ENCODE assay signal across 1 cellular context in the genomic region with DNA sequence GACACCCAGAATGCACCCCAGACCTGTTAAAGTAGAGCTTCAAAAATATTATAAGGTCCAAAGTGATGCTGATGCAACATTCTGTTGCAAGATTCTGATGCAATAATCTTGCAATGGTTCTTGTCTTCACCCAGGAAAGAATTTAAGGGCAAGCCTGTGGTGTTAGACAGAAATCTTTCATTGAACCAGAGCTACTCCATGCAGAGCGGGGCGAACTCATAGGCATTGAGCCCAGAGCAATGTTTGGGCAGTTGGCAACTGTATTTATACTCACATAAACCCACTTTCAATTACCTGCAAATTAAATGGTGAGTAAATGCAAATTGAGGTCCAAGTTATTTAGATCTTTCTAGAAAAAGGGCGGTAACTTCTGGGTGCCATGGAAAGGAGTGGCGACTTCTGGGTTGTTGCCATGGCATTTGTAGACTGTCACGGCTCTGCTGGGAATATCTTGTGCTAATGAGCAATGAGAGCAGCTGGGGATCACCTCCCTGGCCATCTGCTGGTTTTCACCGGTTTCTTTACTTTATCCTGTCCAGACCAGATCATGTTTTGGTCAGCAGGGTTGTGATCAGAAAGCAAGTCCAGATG.
TF ChIP-seq lines count a peak whose summit lies in the region.

No MANE protein-coding gene starts in this region.

TF ChIP-seq in K562, 482 proteins besides CTCF, POLR2A, EP300 and RAD21 (continued from another document and continues in another):
- TF ChIP-seq ZNF395 (CRISPR knock-in tag; IDR thresholded peaks at IDR 0.05) = peak; percentile 100
- TF ChIP-seq ELF1 (tag; IDR thresholded peaks at IDR 0.05) = peak; percentile 36; the same call in 1 of the 2 replicates
- no peak for TF ChIP-seq ZNF143 (CRISPR knock-in tag; IDR thresholded peaks at IDR 0.05)
- TF ChIP-seq ZNF830 (CRISPR knock-in tag; IDR thresholded peaks at IDR 0.05) = peak; percentile 100
- no peak for TF ChIP-seq TAF9B (IDR thresholded peaks at IDR 0.05; ENCODE audit: partially characterized antibody)
- no peak for TF ChIP-seq ZZZ3 (IDR thresholded peaks at IDR 0.05)
- peak; percentile 99 for TF ChIP-seq ZNF311 (CRISPR knock-in tag; IDR thresholded peaks at IDR 0.05)
- TF ChIP-seq ZBTB7A (IDR thresholded peaks at IDR 0.05; ENCODE audit: borderline replicate concordance, control insufficient read depth, low read depth, low read length) = no peak
- TF ChIP-seq HDAC3 (IDR thresholded peaks at IDR 0.05; ENCODE audit: borderline replicate concordance, partially characterized antibody) = peak; percentile 44
- no peak for TF ChIP-seq ZNF274 (IDR thresholded peaks at IDR 0.05; ENCODE audit: borderline replicate concordance, low read depth, low read length)
- peak; percentile 34; the same call in 1 of the 2 replicates for TF ChIP-seq EP400 (IDR thresholded peaks at IDR 0.05)
- TF ChIP-seq ZNF41 (CRISPR knock-in tag; conservative IDR thresholded peaks at IDR 0.05) = peak; percentile 100
- TF ChIP-seq MTA1 (IDR thresholded peaks at IDR 0.05; ENCODE audit: borderline replicate concordance) = no peak
- TF ChIP-seq SUPT5H (IDR thresholded peaks at IDR 0.05) = no peak
- peak; percentile 100 for TF ChIP-seq ZNF449 (CRISPR knock-in tag; IDR thresholded peaks at IDR 0.05)
- TF ChIP-seq KAT7 (CRISPR knock-in tag; IDR thresholded peaks at IDR 0.05; ENCODE audit: borderline replicate concordance) = no peak
- TF ChIP-seq, protein P1, sequence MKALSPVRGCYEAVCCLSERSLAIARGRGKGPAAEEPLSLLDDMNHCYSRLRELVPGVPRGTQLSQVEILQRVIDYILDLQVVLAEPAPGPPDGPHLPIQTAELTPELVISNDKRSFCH (CRISPR knock-in tag; IDR thresholded peaks at IDR 0.05) = peak; percentile 99
- TF ChIP-seq, protein P1 (tag; IDR thresholded peaks at IDR 0.05) = no peak
- TF ChIP-seq L3MBTL2 (IDR thresholded peaks at IDR 0.05) = peak; percentile 75
- 0 out of 2 replicates have a peak, but pooled peaks have one; percentile 79 for TF ChIP-seq KDM2B (CRISPR knock-in tag; IDR thresholded peaks at IDR 0.05)
- TF ChIP-seq RFX7 (CRISPR knock-in tag; IDR thresholded peaks at IDR 0.05) = no peak
- TF ChIP-seq ZNF217 (CRISPR knock-in tag; IDR thresholded peaks at IDR 0.05) = no peak
- no peak for TF ChIP-seq FOXJ3 (CRISPR knock-in tag; IDR thresholded peaks at IDR 0.05)
- peak in 1 of 2 experiments; percentile 87; a peak in 2 of 4 replicates for TF ChIP-seq FOXA3 (CRISPR knock-in tag; conservative IDR thresholded peaks at IDR 0.05 in 1 of 2, IDR thresholded peaks at IDR 0.05 in 1 of 2)
- no peak for TF ChIP-seq ZNF384 (IDR thresholded peaks at IDR 0.05; ENCODE audit: low read depth, low read length)
- TF ChIP-seq HCFC1 (IDR thresholded peaks at IDR 0.05; ENCODE audit: low read depth, low read length) = no peak
- no peak for TF ChIP-seq TARDBP (IDR thresholded peaks at IDR 0.05)
- TF ChIP-seq SP2 (IDR thresholded peaks at IDR 0.05; ENCODE audit: extremely low read depth, low read depth, low read length, poor library complexity, severe bottlenecking) = no peak
- TF ChIP-seq SMAD3 (CRISPR knock-in tag; conservative IDR thresholded peaks at IDR 0.05) = peak; percentile 100
- no peak for TF ChIP-seq HMGXB4 (CRISPR knock-in tag; IDR thresholded peaks at IDR 0.05)
- peak; percentile 100 for TF ChIP-seq ZNF212 (CRISPR knock-in tag; IDR thresholded peaks at IDR 0.05)
- TF ChIP-seq, protein P2, sequence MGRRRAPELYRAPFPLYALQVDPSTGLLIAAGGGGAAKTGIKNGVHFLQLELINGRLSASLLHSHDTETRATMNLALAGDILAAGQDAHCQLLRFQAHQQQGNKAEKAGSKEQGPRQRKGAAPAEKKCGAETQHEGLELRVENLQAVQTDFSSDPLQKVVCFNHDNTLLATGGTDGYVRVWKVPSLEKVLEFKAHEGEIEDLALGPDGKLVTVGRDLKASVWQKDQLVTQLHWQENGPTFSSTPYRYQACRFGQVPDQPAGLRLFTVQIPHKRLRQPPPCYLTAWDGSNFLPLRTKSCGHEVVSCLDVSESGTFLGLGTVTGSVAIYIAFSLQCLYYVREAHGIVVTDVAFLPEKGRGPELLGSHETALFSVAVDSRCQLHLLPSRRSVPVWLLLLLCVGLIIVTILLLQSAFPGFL (CRISPR knock-in tag; IDR thresholded peaks at IDR 0.05) = no peak
- TF ChIP-seq JUND (IDR thresholded peaks at IDR 0.05; ENCODE audit: borderline replicate concordance, low read depth, low read length) = peak; percentile 70
- TF ChIP-seq JUND (tag; IDR thresholded peaks at IDR 0.05; ENCODE audit: borderline replicate concordance, low read depth, low read length) = peak; percentile 77; the same call in 2 of the 3 replicates
- TF ChIP-seq, protein P3, sequence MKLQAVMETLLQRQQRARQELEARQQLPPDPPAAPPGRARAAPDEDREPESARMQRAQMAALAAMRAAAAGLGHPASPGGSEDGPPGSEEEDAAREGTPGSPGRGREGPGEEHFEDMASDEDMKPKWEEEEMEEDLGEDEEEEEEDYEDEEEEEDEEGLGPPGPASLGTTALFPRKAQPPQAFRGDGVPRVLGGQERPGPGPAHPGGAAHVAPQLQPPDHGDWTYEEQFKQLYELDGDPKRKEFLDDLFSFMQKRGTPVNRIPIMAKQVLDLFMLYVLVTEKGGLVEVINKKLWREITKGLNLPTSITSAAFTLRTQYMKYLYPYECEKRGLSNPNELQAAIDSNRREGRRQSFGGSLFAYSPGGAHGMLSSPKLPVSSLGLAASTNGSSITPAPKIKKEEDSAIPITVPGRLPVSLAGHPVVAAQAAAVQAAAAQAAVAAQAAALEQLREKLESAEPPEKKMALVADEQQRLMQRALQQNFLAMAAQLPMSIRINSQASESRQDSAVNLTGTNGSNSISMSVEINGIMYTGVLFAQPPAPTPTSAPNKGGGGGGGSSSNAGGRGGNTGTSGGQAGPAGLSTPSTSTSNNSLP (IDR thresholded peaks at IDR 0.05; ENCODE audit: borderline replicate concordance, low read depth, low read length) = no peak
- no peak for TF ChIP-seq NR3C1 (CRISPR knock-in tag; IDR thresholded peaks at IDR 0.05)
- no peak for TF ChIP-seq ZFX (CRISPR knock-in tag; IDR thresholded peaks at IDR 0.05)
- no peak for TF ChIP-seq ZNF609 (CRISPR knock-in tag; IDR thresholded peaks at IDR 0.05; ENCODE audit: borderline replicate concordance)
- no peak for TF ChIP-seq RBM17 (IDR thresholded peaks at IDR 0.05; ENCODE audit: borderline replicate concordance, low read depth, low read length)
- TF ChIP-seq MEF2D (tag; conservative IDR thresholded peaks at IDR 0.05; ENCODE audit: low read depth) = peak; percentile 99
- peak in 1 of 2 experiments; percentile 91; a peak in 2 of 4 replicates for TF ChIP-seq SRF (CRISPR knock-in tag; IDR thresholded peaks at IDR 0.05)
- TF ChIP-seq ZBTB11 (CRISPR knock-in tag; IDR thresholded peaks at IDR 0.05) = peak in 1 of 3 experiments; percentile 71; a peak in 1 of 6 replicates
